20 cellular contexts compared by ENCODE assay signal in genomic region chr15:100020181-100020580, GRCh38.
A peak's percentile ranks its signal among the peaks of the same experiment; 100 is the strongest.
DNase-seq lines count a peak whose midpoint lies in the region; ATAC-seq and TF ChIP-seq lines count a peak whose summit lies in the region.
"Had no signal": no experiment of that assay in that cellular context is flagged by ENCODE, and none has a peak within 500 bp of the region (broad histone marks: within the 10 kb centered on the region; RNA-seq: fewer than 3 reads in every experiment).

No MANE protein-coding gene starts in this region.

- H3K9me3 Mint-ChIP-seq in Caco-2 (ENCODE audit: unreplicated experiment) (no peaks in the 10 kb centered on the region), mesothelial cell of epicardium (peaks cover 7% of the 10 kb centered on the region), Calu3 (ENCODE audit: low read depth, unreplicated experiment) (peaks cover 24% of the 10 kb centered on the region)
- H3K9me3 Mint-ChIP-seq: immature natural killer cell; T-helper 2 cell treated with Interferon-gamma antibody and Interleukin-4, amounts not matched to agents 5 μg/mL and 100 μg/mL, for 36 hours had no signal

- H3K4me1 Mint-ChIP-seq in Caco-2 (ENCODE audit: low read depth, unreplicated experiment) = no peaks in the 10 kb centered on the region
- peaks cover 47% of the 10 kb centered on the region for H3K4me1 Mint-ChIP-seq in mesothelial cell of epicardium
- H3K4me1 Mint-ChIP-seq in Calu3 (ENCODE audit: low read depth, unreplicated experiment) = no peaks in the 10 kb centered on the region
- H3K4me1 Mint-ChIP-seq: activated CD8-positive, alpha-beta memory T cell treated with anti-CD3 and anti-CD28 coated beads, Interleukin-2, amount 10 ng/mL, durations not matched to agents 7 days and 5 days; immature natural killer cell had no signal

- no peaks in the 10 kb centered on the region for H3K9me3 ChIP-seq in Caco-2
- H3K9me3 ChIP-seq in SJCRH30 (replicated peaks) = no peaks in the 10 kb centered on the region
- peaks cover 0 to 4% (median 0%) of the 10 kb centered on the region in 11 donors for H3K9me3 ChIP-seq in heart right ventricle
- no peaks in the 10 kb centered on the region for H3K9me3 ChIP-seq in gastroesophageal sphincter

- peak in 5 of 8 donors; percentile 13 to 35 (median 20) for ATAC-seq in heart right ventricle
- no peak for ATAC-seq in gastroesophageal sphincter
- ATAC-seq: activated CD8-positive, alpha-beta memory T cell treated with anti-CD3 and anti-CD28 coated beads, Interleukin-2, amount 10 ng/mL, durations not matched to agents 7 days and 5 days had no signal

- H3K36me3 ChIP-seq in Caco-2 (ENCODE audit: control insufficient read depth, insufficient read depth, low read length) (no peaks in the 10 kb centered on the region), SJCRH30 (no peaks in the 10 kb centered on the region), heart right ventricle (no peaks in the 10 kb centered on the region), gastroesophageal sphincter (no peaks in the 10 kb centered on the region)
- H3K36me3 ChIP-seq: stomach had no signal

- H3K4me3 ChIP-seq in Caco-2 (ENCODE audit: low read depth, low read length) (no peak overlapping the region), SJCRH30 (no peak overlapping the region), heart right ventricle (no peak overlapping the region), gastroesophageal sphincter (no peak overlapping the region)
- H3K4me3 ChIP-seq: stomach had no signal

- BruUV-seq in Caco-2 (replicated peaks; lab: Mats Ljungman, UMichigan) = no TSS peak
- BruUV-seq in Calu3 (replicated peaks; lab: Mats Ljungman, UMichigan) = no TSS peak

- POLR2A ChIA-PET in Caco-2 (lab: Charles Lee) = no interaction called here

- H3K27ac ChIP-seq in SJCRH30 (no peak overlapping the region), heart right ventricle (peak overlapping the region in 2 of 10 donors; percentile 20 to 25), gastroesophageal sphincter (no peak overlapping the region)
- H3K27ac ChIP-seq: stomach had no signal

- intact Hi-C loops in Caco-2 (cut with micrococcal nuclease; ENCODE audit: unreplicated experiment) = no loop called here
- intact Hi-C loops in heart right ventricle (cut with DNase I) = loop anchor here in 1 of 10 donors (10.0 kb wide), 1 partner anchor 95 kb away; no protein-coding TSS in a partner anchor
- intact Hi-C loops in Calu3 (cut with micrococcal nuclease; ENCODE audit: unreplicated experiment) = no loop called here

- DNase-seq in Caco-2 = peak; percentile 19 to 54
- peak; percentile 29 to 31 for DNase-seq in SJCRH30
- DNase-seq in heart right ventricle = no peak
- peak in 1 of 2 experiments; percentile 68 for DNase-seq in mesothelial cell of epicardium (ENCODE audit: low spot score in 2 of 2, unreplicated experiment in 2 of 2)
- no peak for DNase-seq in HuH-7.5 (ENCODE audit: low spot score)
- DNase-seq in glomerular visceral epithelial cell (ENCODE audit: extremely low spot score) = no peak
- DNase-seq in Calu3 = no peak
- DNase-seq: activated CD4-positive, alpha-beta T cell treated with anti-CD3 and anti-CD28 coated beads for 1 hour; activated CD8-positive, alpha-beta memory T cell treated with anti-CD3 and anti-CD28 coated beads, Interleukin-2, amount 10 ng/mL, durations not matched to agents 7 days and 5 days; activated effector memory CD4-positive, alpha-beta T cell treated with anti-CD3 and anti-CD28 coated beads, Interleukin-2, amount 50 U/mL, for 16 hours; DMS79; foreskin melanocyte; HFFc6; immature natural killer cell; NCI-H187; NCI-H345; stimulated activated CD4-positive, alpha-beta T cell treated with anti-CD3 and anti-CD28 coated beads, Interleukin-1b, Interleukin-23, amount 100 ng/mL, for 48 hours; stomach had no signal

- H3K27me3 Mint-ChIP-seq in Caco-2 (ENCODE audit: insufficient read depth, unreplicated experiment) (no peaks in the 10 kb centered on the region), mesothelial cell of epicardium (ENCODE audit: low read depth) (no peaks in the 10 kb centered on the region), Calu3 (ENCODE audit: unreplicated experiment) (no peaks in the 10 kb centered on the region)
- H3K27me3 Mint-ChIP-seq: activated CD8-positive, alpha-beta memory T cell treated with anti-CD3 and anti-CD28 coated beads, Interleukin-2, amount 10 ng/mL, durations not matched to agents 7 days and 5 days had no signal

- TF ChIP-seq CTCF in Caco-2 (IDR thresholded peaks at IDR 0.05; ENCODE audit: insufficient read depth in 1 of 2, low read depth in 1 of 2, low read length in 1 of 2, severe bottlenecking in 1 of 2, unreplicated experiment in 1 of 2) = no peak
- no peak for TF ChIP-seq CTCF in heart right ventricle (IDR thresholded peaks at IDR 0.05)
- TF ChIP-seq CTCF in mesothelial cell of epicardium (IDR thresholded peaks at IDR 0.05; ENCODE audit: unreplicated experiment) = no peak
- no peak for TF ChIP-seq CTCF in Calu3 (IDR thresholded peaks at IDR 0.05; ENCODE audit: unreplicated experiment)
- no peak for TF ChIP-seq CTCF in gastroesophageal sphincter (IDR thresholded peaks at IDR 0.05)

- TF ChIP-seq POLR2A in gastroesophageal sphincter (IDR thresholded peaks at IDR 0.05) = no peak

- H3K27ac Mint-ChIP-seq in Caco-2 (ENCODE audit: unreplicated experiment) (no peak overlapping the region), mesothelial cell of epicardium (peak overlapping the region; percentile 60), Calu3 (ENCODE audit: unreplicated experiment) (no peak overlapping the region)
- H3K27ac Mint-ChIP-seq: activated CD8-positive, alpha-beta memory T cell treated with anti-CD3 and anti-CD28 coated beads, Interleukin-2, amount 10 ng/mL, durations not matched to agents 7 days and 5 days; HFFc6; immature natural killer cell; T-helper 2 cell treated with Interferon-gamma antibody and Interleukin-4, amounts not matched to agents 5 μg/mL and 100 μg/mL, for 36 hours had no signal

- H3K4me3 Mint-ChIP-seq in Caco-2 (ENCODE audit: unreplicated experiment) = no peak overlapping the region
- H3K4me3 Mint-ChIP-seq in mesothelial cell of epicardium = no peak overlapping the region
- H3K4me3 Mint-ChIP-seq in Calu3 (ENCODE audit: low read depth, unreplicated experiment) = no peak overlapping the region
- H3K4me3 Mint-ChIP-seq: activated CD8-positive, alpha-beta memory T cell treated with anti-CD3 and anti-CD28 coated beads, Interleukin-2, amount 10 ng/mL, durations not matched to agents 7 days and 5 days; HFFc6; immature natural killer cell; T-helper 2 cell treated with Interferon-gamma antibody and Interleukin-4, amounts not matched to agents 5 μg/mL and 100 μg/mL, for 36 hours had no signal

- H3K36me3 Mint-ChIP-seq in Caco-2 (ENCODE audit: insufficient read depth, unreplicated experiment) (no peaks in the 10 kb centered on the region), mesothelial cell of epicardium (peaks cover 19% of the 10 kb centered on the region), Calu3 (ENCODE audit: insufficient read depth, unreplicated experiment) (no peaks in the 10 kb centered on the region)
- H3K36me3 Mint-ChIP-seq: activated CD8-positive, alpha-beta memory T cell treated with anti-CD3 and anti-CD28 coated beads, Interleukin-2, amount 10 ng/mL, durations not matched to agents 7 days and 5 days; immature natural killer cell had no signal

- CTCF ChIA-PET in Caco-2 (lab: Charles Lee) = no interaction called here
- CTCF ChIA-PET in Calu3 (lab: Charles Lee) = no interaction called here

- no peaks in the 10 kb centered on the region for H3K4me1 ChIP-seq in Caco-2
- no peaks in the 10 kb centered on the region; the same call in 1 of the 2 replicates for H3K4me1 ChIP-seq in SJCRH30
- peaks cover 0 to 20% (median 0%) of the 10 kb centered on the region in 9 donors for H3K4me1 ChIP-seq in heart right ventricle
- peaks cover 0 to 28% (median 0%) of the 10 kb centered on the region in 3 donors for H3K4me1 ChIP-seq in gastroesophageal sphincter
- H3K4me1 ChIP-seq: stomach had no signal

- WGBS in heart right ventricle, 2 donors = 74 to 80% methylated on average over 6 of the region's 6 CpGs
- WGBS in gastroesophageal sphincter (ENCODE audit: low coverage in 1 of 2), 2 donors = no CpG with 5 or more reads among the region's 6 CpGs

- no peak for TF ChIP-seq EP300 in gastroesophageal sphincter (IDR thresholded peaks at IDR 0.05)

- H3K27me3 ChIP-seq in Caco-2 (replicated peaks; ENCODE audit: control insufficient read depth, insufficient read depth, low read length) (no peaks in the 10 kb centered on the region), SJCRH30 (no peaks in the 10 kb centered on the region), heart right ventricle (no peaks in the 10 kb centered on the region), gastroesophageal sphincter (no peaks in the 10 kb centered on the region)
- H3K27me3 ChIP-seq: stomach had no signal

Comparison
In these comparisons a context has a peak if more than half of its experiments do, and no peak if none do; other contexts are left out.
1. DNase-seq: peak in Caco-2 (2 of 2) and SJCRH30 (2 of 2); none in heart right ventricle (0 of 2), HuH-7.5 (single experiment), glomerular visceral epithelial cell (single experiment) and Calu3 (single experiment).